34 cellular contexts compared by ENCODE assay signal in genomic region chr6:41558033-41558807, GRCh38. TPM values are rescaled to one million over a fixed set of nuclear protein-coding genes. Genes with fewer than 3 reads are reported as not detected.
DNase-seq lines count a peak whose midpoint lies in the region; ATAC-seq, FAIRE-seq and TF ChIP-seq lines count a peak whose summit lies in the region.
"Had no signal": no experiment of that assay in that cellular context is flagged by ENCODE, and none has a peak within 500 bp of the region (broad histone marks: within the 10 kb centered on the region; RNA-seq: fewer than 3 reads in every experiment).

No MANE protein-coding gene starts in this region.

- H2AFZ ChIP-seq in GM23248 (no peak overlapping the region), H1 (ENCODE audit: low read length) (no peak overlapping the region)

- H2BK12ac ChIP-seq in H1 (ENCODE audit: low read depth, low read length): no peak overlapping the region

- H3K27ac ChIP-seq in BLaER1 (no peak overlapping the region), GM23248 (no peak overlapping the region), H1 (ENCODE audit: low read depth, low read length) (no peak overlapping the region), right lobe of liver (no peak overlapping the region)
- H3K27ac ChIP-seq: breast epithelium, gastrocnemius medialis, SJSA1, upper lobe of right lung, VCaP had no signal

- ATAC-seq in right lobe of liver: peak; percentile 16 to 75 (median 57)
- ATAC-seq: activated CD8-positive, alpha-beta memory T cell treated with anti-CD3 and anti-CD28 coated beads, Interleukin-2, amount 10 ng/mL, durations not matched to agents 7 days and 5 days; left colon; right cardiac atrium; upper lobe of right lung had no signal

- H3K79me1 ChIP-seq in H1 (ENCODE audit: low read depth, low read length): 0 out of 2 replicates have a peak, but pooled peaks cover 3% of the 10 kb centered on the region

- H3K27me3 ChIP-seq in BLaER1 (no peaks in the 10 kb centered on the region), GM23248 (replicated peaks; ENCODE audit: insufficient read depth) (no peaks in the 10 kb centered on the region), H1 (replicated peaks in 1 of 4; ENCODE audit: control insufficient read depth in 3 of 4, extremely low read depth in 1 of 4, insufficient read depth in 3 of 4, low read length in 3 of 4) (peaks cover 0 to 35% (median 28%) of the 10 kb centered on the region in 4 experiments; a peak in 6 of 7 replicates), right lobe of liver (no peaks in the 10 kb centered on the region)
- H3K27me3 ChIP-seq: breast epithelium, gastrocnemius medialis, SJSA1, upper lobe of right lung had no signal

- H3K4me3 ChIP-seq in BLaER1: no peak overlapping the region
- no peak overlapping the region for H3K4me3 ChIP-seq in GM23248
- no peak overlapping the region for H3K4me3 ChIP-seq in H1 (ENCODE audit: extremely low read depth in 1 of 4, insufficient read depth in 2 of 4, low read depth in 3 of 4, low read length in 4 of 4)
- no peak overlapping the region for H3K4me3 ChIP-seq in right lobe of liver
- H3K4me3 ChIP-seq: breast epithelium, gastrocnemius medialis, SJSA1, upper lobe of right lung had no signal

- TF ChIP-seq POLR2A in H1 (IDR thresholded peaks at IDR 0.05; ENCODE audit: control extremely low read depth in 1 of 2, low read depth in 2 of 2, low read length in 2 of 2) (no peak), right lobe of liver (IDR thresholded peaks at IDR 0.05) (no peak)

- peak overlapping the region; percentile 64; the same call in 1 of the 2 replicates for H2BK20ac ChIP-seq in H1 (ENCODE audit: low read length)

- FAIRE-seq in H1 (lab: Jason Lieb, UNC): no peak
- FAIRE-seq: HTR-8/SVneo, RCC 7860 had no signal

- H3K79me2 ChIP-seq in GM23248 (ENCODE audit: insufficient read depth): no peaks in the 10 kb centered on the region
- H3K79me2 ChIP-seq in H1 (ENCODE audit: control insufficient read depth in 1 of 2, insufficient read depth in 2 of 2, low read length in 2 of 2): peaks cover 0 to 3% of the 10 kb centered on the region in 2 experiments; a peak in 1 of 4 replicates

- H3K27me3 Mint-ChIP-seq in activated T-helper 1 cell treated with anti-CD3 and anti-CD28 coated beads, Interleukin-12 subunit alpha, Interleukin-12 subunit beta, Interleukin-2, Interleukin-4 antibody, amounts not matched to agents 30 ng/mL and 10 ng/mL and 1 ng/mL, durations not matched to agents 14 hours and 24 hours and 36 hours (ENCODE audit: insufficient read depth): peaks cover 45% of the 10 kb centered on the region

- no peak overlapping the region for H4K8ac ChIP-seq in H1 (ENCODE audit: extremely low read depth, insufficient read depth, low read length)

- no peak overlapping the region for H4K91ac ChIP-seq in H1 (replicated peaks; ENCODE audit: insufficient read length, low read length)

- H3K27ac Mint-ChIP-seq in activated T-helper 1 cell treated with anti-CD3 and anti-CD28 coated beads, Interleukin-12 subunit alpha, Interleukin-12 subunit beta, Interleukin-2, Interleukin-4 antibody, amounts not matched to agents 30 ng/mL and 10 ng/mL and 1 ng/mL, durations not matched to agents 14 hours and 24 hours and 36 hours: no peak overlapping the region
- H3K27ac Mint-ChIP-seq: activated CD8-positive, alpha-beta memory T cell treated with anti-CD3 and anti-CD28 coated beads, Interleukin-2, amount 10 ng/mL, durations not matched to agents 7 days and 5 days had no signal

- 68 to 70% methylated on average over 4 of the region's 4 CpGs for WGBS in GM23248 (ENCODE audit: low coverage in 1 of 2, low lambda C conversion rate in 2 of 2, missing lambda C conversion rate in 2 of 2), 2 experiments
- 85% methylated on average over 4 of the region's 4 CpGs; no CpG with 5 or more reads in 1 of the 2 experiments for WGBS in H1 (ENCODE audit: extremely low coverage in 1 of 2, insufficient coverage in 1 of 2, insufficient read length in 1 of 2, insufficient replicate concordance in 2 of 2, low coverage in 1 of 2, low lambda C conversion rate in 2 of 2, missing lambda C conversion rate in 1 of 2), 2 experiments
- WGBS in right lobe of liver (ENCODE audit: insufficient coverage, low coverage, low lambda C conversion rate, missing lambda C conversion rate): 82% methylated on average over 3 of the region's 4 CpGs

- no peak overlapping the region for H3K4ac ChIP-seq in H1 (replicated peaks; ENCODE audit: insufficient read length, low read depth, low read length)

- H3K9me3 Mint-ChIP-seq in activated T-helper 1 cell treated with anti-CD3 and anti-CD28 coated beads, Interleukin-12 subunit alpha, Interleukin-12 subunit beta, Interleukin-2, Interleukin-4 antibody, amounts not matched to agents 30 ng/mL and 10 ng/mL and 1 ng/mL, durations not matched to agents 14 hours and 24 hours and 36 hours: no peaks in the 10 kb centered on the region
- H3K9me3 Mint-ChIP-seq: neural crest cell had no signal

- intact Hi-C loops in right lobe of liver (cut with DNase I): no loop called here
- intact Hi-C loops in activated T-helper 1 cell treated with anti-CD3 and anti-CD28 coated beads, Interleukin-12 subunit alpha, Interleukin-12 subunit beta, Interleukin-2, Interleukin-4 antibody, amounts not matched to agents 30 ng/mL and 10 ng/mL and 1 ng/mL, durations not matched to agents 14 hours and 24 hours and 36 hours (cut with micrococcal nuclease): no loop called here

- H3K9me2 ChIP-seq in GM23248 (ENCODE audit: insufficient read depth): no peaks in the 10 kb centered on the region

- H2BK5ac ChIP-seq in H1 (ENCODE audit: low read depth, low read length): no peak overlapping the region

- H4K5ac ChIP-seq in H1 (ENCODE audit: insufficient read length, low read depth, low read length): no peak overlapping the region

- CTCF ChIA-PET in H1 (lab: Charles Lee; ENCODE audit: partially characterized antibody): interaction anchor here (0.9 to 1.4 kb wide), 6 partner anchors 10 to 190 kb away, joined by 3 to 6 read pairs (median 4); no protein-coding TSS in a partner anchor

- H3K18ac ChIP-seq in H1 (ENCODE audit: extremely low read depth, low read length): no peak overlapping the region

- peaks cover 7% of the 10 kb centered on the region; the same call in 1 of the 2 replicates for H3K23me2 ChIP-seq in H1 (ENCODE audit: low read depth, low read length)

- peaks cover 9% of the 10 kb centered on the region for H3K36me3 ChIP-seq in BLaER1
- no peaks in the 10 kb centered on the region for H3K36me3 ChIP-seq in GM23248 (ENCODE audit: low read depth)
- no peaks in the 10 kb centered on the region for H3K36me3 ChIP-seq in H1 (ENCODE audit: control insufficient read depth in 2 of 4, insufficient read depth in 4 of 4, low read length in 3 of 4)
- no peaks in the 10 kb centered on the region for H3K36me3 ChIP-seq in right lobe of liver
- H3K36me3 ChIP-seq: breast epithelium, gastrocnemius medialis, upper lobe of right lung had no signal

- H3K14ac ChIP-seq in H1 (ENCODE audit: insufficient read length): no peak overlapping the region

- H3K56ac ChIP-seq in H1 (replicated peaks; ENCODE audit: insufficient read length, low read depth, low read length): no peak overlapping the region

- peak; percentile 9 for DNase-seq in GM23248
- DNase-seq in H1 (ENCODE audit: low read depth in 1 of 2, low spot score in 2 of 2): no peak
- peak in 1 of 3 donors; percentile 61 for DNase-seq in right lobe of liver
- DNase-seq in cortex of kidney (lab: John Stamatoyannopoulos, UW): no peak
- DNase-seq in activated T-cell treated with anti-CD3 and anti-CD28 coated beads, Interleukin-2, amount 50 U/mL, for 1 hour: no peak
- no peak for DNase-seq in activated T-helper 1 cell treated with anti-CD3 and anti-CD28 coated beads, Interleukin-12 subunit alpha, Interleukin-12 subunit beta, Interleukin-2, Interleukin-4 antibody, amounts not matched to agents 30 ng/mL and 10 ng/mL and 1 ng/mL, durations not matched to agents 14 hours and 24 hours and 36 hours (ENCODE audit: low spot score)
- DNase-seq: activated CD4-positive, alpha-beta T cell treated with anti-CD3 and anti-CD28 coated beads, Interleukin-2, amount 50 U/mL, for 1 hour; activated CD8-positive, alpha-beta memory T cell treated with anti-CD3 and anti-CD28 coated beads, Interleukin-2, amount 10 ng/mL, durations not matched to agents 7 days and 5 days; activated naive CD4-positive, alpha-beta T cell; activated T-cell treated with anti-CD3 and anti-CD28 coated beads, Interleukin-2, amount 50 U/mL, for 48 hours; amniotic stem cell; C1 segment of cervical spinal cord; DMS79; gastrocnemius medialis; GF-D8; GOT3; hippocampal formation; KG1; left colon; NCI-H1105; NCI-H187; posterior cingulate gyrus; right cardiac atrium; stimulated activated CD4-positive, alpha-beta T cell treated with anti-CD3 and anti-CD28 coated beads, Interleukin-12 subunit alpha, Interleukin-12 subunit beta, amount 100 ng/mL, for 4 hours; stimulated activated CD4-positive, alpha-beta T cell treated with anti-CD3 and anti-CD28 coated beads, Interleukin-4, amount 100 ng/mL, for 1 hour; T-helper 9 cell; upper lobe of right lung had no signal

- peak; percentile 8 to 18 (median 8); a peak in 3 of 4 replicates for TF ChIP-seq CTCF in H1 (IDR thresholded peaks at IDR 0.05; ENCODE audit: control extremely low read depth in 1 of 3, insufficient read depth in 1 of 3, low read depth in 1 of 3, low read length in 3 of 3)
- TF ChIP-seq CTCF in right lobe of liver (IDR thresholded peaks at IDR 0.05): no peak

- peak overlapping the region; percentile 54; the same call in 1 of the 2 replicates for H2AK5ac ChIP-seq in H1 (ENCODE audit: low read depth, low read length)

- in situ Hi-C loops in GM23248 (cut with MboI): no loop called here

- no peaks in the 10 kb centered on the region for H3K9me3 ChIP-seq in BLaER1
- no peaks in the 10 kb centered on the region for H3K9me3 ChIP-seq in GM23248 (ENCODE audit: low read depth)
- no peaks in the 10 kb centered on the region for H3K9me3 ChIP-seq in H1 (ENCODE audit: insufficient read depth in 2 of 2, low read depth in 1 of 2, low read length in 1 of 2)
- no peaks in the 10 kb centered on the region for H3K9me3 ChIP-seq in right lobe of liver
- H3K9me3 ChIP-seq: breast epithelium, gastrocnemius medialis, SJSA1, upper lobe of right lung had no signal

- H3K9ac ChIP-seq in BLaER1 (no peak overlapping the region), GM23248 (no peak overlapping the region), H1 (replicated peaks in 1 of 4; ENCODE audit: extremely low read depth in 1 of 4, low read depth in 3 of 4, low read length in 3 of 4) (no peak overlapping the region)

- H3K23ac ChIP-seq in H1 (ENCODE audit: insufficient read length): no peak overlapping the region

- H4K20me1 ChIP-seq in BLaER1 (peaks cover 100% of the 10 kb centered on the region), GM23248 (ENCODE audit: insufficient read depth) (no peaks in the 10 kb centered on the region), H1 (replicated peaks in 1 of 2; ENCODE audit: control insufficient read depth in 1 of 2, insufficient read depth in 2 of 2, low read length in 2 of 2) (peaks cover 0 to 19% of the 10 kb centered on the region in 2 experiments)

- peaks cover 7% of the 10 kb centered on the region for H3K36me3 Mint-ChIP-seq in activated T-helper 1 cell treated with anti-CD3 and anti-CD28 coated beads, Interleukin-12 subunit alpha, Interleukin-12 subunit beta, Interleukin-2, Interleukin-4 antibody, amounts not matched to agents 30 ng/mL and 10 ng/mL and 1 ng/mL, durations not matched to agents 14 hours and 24 hours and 36 hours (ENCODE audit: low read depth)
- H3K36me3 Mint-ChIP-seq: activated CD8-positive, alpha-beta memory T cell treated with anti-CD3 and anti-CD28 coated beads, Interleukin-2, amount 10 ng/mL, durations not matched to agents 7 days and 5 days had no signal

- H3K4me1 ChIP-seq in BLaER1: peaks cover 67% of the 10 kb centered on the region
- no peaks in the 10 kb centered on the region for H3K4me1 ChIP-seq in GM23248 (ENCODE audit: insufficient read depth)
- peaks cover 32 to 57% (median 35%) of the 10 kb centered on the region in 4 experiments for H3K4me1 ChIP-seq in H1 (replicated peaks in 1 of 4; ENCODE audit: control insufficient read depth in 3 of 4, insufficient read depth in 4 of 4, low read length in 3 of 4)
- peaks cover 0 to 29% (median 6%) of the 10 kb centered on the region in 4 donors for H3K4me1 ChIP-seq in right lobe of liver
- H3K4me1 ChIP-seq: breast epithelium, SJSA1 had no signal

- H3K4me3 Mint-ChIP-seq in activated T-helper 1 cell treated with anti-CD3 and anti-CD28 coated beads, Interleukin-12 subunit alpha, Interleukin-12 subunit beta, Interleukin-2, Interleukin-4 antibody, amounts not matched to agents 30 ng/mL and 10 ng/mL and 1 ng/mL, durations not matched to agents 14 hours and 24 hours and 36 hours: no peak overlapping the region
- H3K4me3 Mint-ChIP-seq: activated CD8-positive, alpha-beta memory T cell treated with anti-CD3 and anti-CD28 coated beads, Interleukin-2, amount 10 ng/mL, durations not matched to agents 7 days and 5 days had no signal

- no peak overlapping the region; the same call in 1 of the 2 replicates for H2BK15ac ChIP-seq in H1 (ENCODE audit: low read length)

- TF ChIP-seq EP300 in H1 (IDR thresholded peaks at IDR 0.05; ENCODE audit: borderline replicate concordance in 1 of 2, low read depth in 2 of 2, low read length in 2 of 2): no peak

- no peaks in the 10 kb centered on the region for H3F3A ChIP-seq in GM23248 (ENCODE audit: insufficient read depth)

- no peak overlapping the region for H2BK120ac ChIP-seq in H1 (replicated peaks; ENCODE audit: low read depth, low read length)

- peaks cover 24% of the 10 kb centered on the region for H3K4me1 Mint-ChIP-seq in activated T-helper 1 cell treated with anti-CD3 and anti-CD28 coated beads, Interleukin-12 subunit alpha, Interleukin-12 subunit beta, Interleukin-2, Interleukin-4 antibody, amounts not matched to agents 30 ng/mL and 10 ng/mL and 1 ng/mL, durations not matched to agents 14 hours and 24 hours and 36 hours (ENCODE audit: low read depth)

- POLR2A ChIA-PET in H1 (lab: Charles Lee; ENCODE audit: partially characterized antibody): interaction anchor here (0.9 kb wide), 1 partner anchor 27 kb away, joined by 3 read pairs; no protein-coding TSS in a partner anchor

- H3K4me2 ChIP-seq in BLaER1 (0 out of 2 replicates have a peak overlapping the region, but pooled peaks have one; percentile 97), GM23248 (ENCODE audit: unreplicated experiment) (no peak overlapping the region), H1 (ENCODE audit: insufficient read depth in 1 of 2, low read depth in 2 of 2, low read length in 2 of 2) (no peak overlapping the region)

- TF ChIP-seq RAD21 in H1 (IDR thresholded peaks at IDR 0.05 in 1 of 2, conservative IDR thresholded peaks at IDR 0.05 in 1 of 2; ENCODE audit: low read depth in 2 of 2, low read length in 2 of 2): no peak; a peak in 1 of 4 replicates

RNA-seq across cellular contexts. Expression of gene FOXP4, which starts 12.0 kb away (rescaled TPM):
- total RNA-seq in GM23248 (2014; rRNA removed; shearing (Covaris generic)): 3.9 and 5.4 TPM in 2 replicates
- polyA plus RNA-seq in GM23248 (2016; fragmentation: Nextera tagmentation; extraction: Ambion mirVana) (1.1 and 1.4 TPM in 2 replicates), H1 (2011; rRNA removed) (4.8 and 6.7 TPM in 2 replicates)
- 13.3 and 14.7 TPM in 2 replicates for total RNA-seq in H1 (2021; fragmentation: NEBNext Ultra II Directional; extraction: Animal tissue kit (Norgen Biotek cat#: 25700))
- polyA plus RNA-seq in H1 (2011; cell fraction: cytosol; rRNA removed): 2.2 TPM
- polyA plus RNA-seq in H1 (2011; cell fraction: nucleus; rRNA removed): 8.8 TPM
- 9.6 to 20.8 TPM (median 19.1 TPM) in 4 replicates for polyA plus RNA-seq in H1 (2012, experiment 1 of 2)
- polyA plus RNA-seq in H1 (2012, experiment 2 of 2): 13.4 TPM
- polyA plus RNA-seq in H1 (2013, experiment 1 of 2): 5.1 TPM
- 5.1 TPM for polyA plus RNA-seq in H1 (2013, experiment 2 of 2)
- polyA minus RNA-seq in H1 (2011; rRNA and poly(A)+ RNA removed): 2.0 and 2.4 TPM in 2 replicates
- 9.3 TPM for polyA minus RNA-seq in H1 (2011; cell fraction: cytosol; rRNA and poly(A)+ RNA removed)
- 5.1 TPM for polyA minus RNA-seq in H1 (2011; cell fraction: nucleus; rRNA and poly(A)+ RNA removed)
- 10 to 100 TPM; 12.6 to 19.2 (median 14.9) TPM for total RNA-seq in right lobe of liver
- total RNA-seq in activated T-helper 1 cell treated with anti-CD3 and anti-CD28 coated beads, Interleukin-12 subunit alpha, Interleukin-12 subunit beta, Interleukin-2, Interleukin-4 antibody, amounts not matched to agents 30 ng/mL and 10 ng/mL and 1 ng/mL, durations not matched to agents 14 hours and 24 hours and 36 hours: 21.6 and 24.0 TPM in 2 replicates

Comparison
In these comparisons a context has a peak if more than half of its experiments do, and no peak if none do; other contexts are left out.
1. CTCF ChIP-seq: peak in H1 (3 of 3); none in right lobe of liver (0 of 4).